Comparison of ENCODE assay signal across 1 cellular context in genomic region chr16:88582912-88583575, GRCh38.
A peak's percentile ranks its signal among the peaks of the same experiment; 100 is the strongest.
TF ChIP-seq lines count a peak whose summit lies in the region.

No MANE protein-coding gene starts in this region.

TF ChIP-seq in K562, 482 proteins besides CTCF, POLR2A, EP300 and RAD21:
- TF ChIP-seq RAD51 (IDR thresholded peaks at IDR 0.05; ENCODE audit: borderline replicate concordance, low read depth) (peak; percentile 26; the same call in 1 of the 2 replicates), POLR2B (IDR thresholded peaks at IDR 0.05; ENCODE audit: low read depth, partially characterized antibody) (no peak)
TF ChIP-seq in K562: peak in this region for 1.
